Comparison of ENCODE assay signal across 1 cellular context in genomic region chr19:39445258-39446071, GRCh38.
A peak's percentile ranks its signal among the peaks of the same experiment; 100 is the strongest.
TF ChIP-seq lines count a peak whose summit lies in the region.

TSS of gene SUPT5H (plus strand) at chr19:39445582. CDS start at chr19:39445891, 309 bp downstream.

TF ChIP-seq in K562, 482 proteins besides CTCF, POLR2A, EP300 and RAD21 (continued from another document and continues in another):
- TF ChIP-seq ARID3A (IDR thresholded peaks at IDR 0.05; ENCODE audit: borderline replicate concordance, low read depth, low read length) (no peak), ZNF395 (CRISPR knock-in tag; IDR thresholded peaks at IDR 0.05) (no peak), ELK1 (CRISPR knock-in tag; IDR thresholded peaks at IDR 0.05) (no peak), EP400 (IDR thresholded peaks at IDR 0.05) (peak; percentile 93), ZNF778 (CRISPR knock-in tag; IDR thresholded peaks at IDR 0.05) (no peak), NRF1 (conservative IDR thresholded peaks at IDR 0.05 in 1 of 2, IDR thresholded peaks at IDR 0.05 in 1 of 2) (peak; percentile 61 to 68), ZNF584 (CRISPR knock-in tag; IDR thresholded peaks at IDR 0.05; ENCODE audit: low read depth) (no peak), CBX3 (IDR thresholded peaks at IDR 0.05; ENCODE audit: borderline replicate concordance in 1 of 2, low read length in 2 of 2) (peak in 1 of 2 experiments; percentile 42; a peak in 1 of 3 replicates), NCOA6 (IDR thresholded peaks at IDR 0.05) (no peak), BHLHE40 (IDR thresholded peaks at IDR 0.05; ENCODE audit: low read length) (peak; percentile 94), HMBOX1 (IDR thresholded peaks at IDR 0.05) (peak; percentile 43; the same call in 1 of the 2 replicates), CBFA2T3 (IDR thresholded peaks at IDR 0.05) (no peak), HNRNPL (IDR thresholded peaks at IDR 0.05; ENCODE audit: low read depth, low read length) (no peak), ZNF444 (CRISPR knock-in tag; IDR thresholded peaks at IDR 0.05) (no peak), DACH1 (IDR thresholded peaks at IDR 0.05; ENCODE audit: partially characterized antibody) (peak; percentile 87), CHD4 (IDR thresholded peaks at IDR 0.05; ENCODE audit: insufficient read depth, insufficient replicate concordance, low read depth, low read length, poor library complexity, severe bottlenecking) (no peak), CSDE1 (IDR thresholded peaks at IDR 0.05) (peak in 1 of 2 experiments; percentile 84; a peak in 2 of 4 replicates), RBM15 (IDR thresholded peaks at IDR 0.05; ENCODE audit: insufficient read depth, low read length) (no peak), EHMT2 (IDR thresholded peaks at IDR 0.05) (no peak), EZH2 (IDR thresholded peaks at IDR 0.05; ENCODE audit: borderline replicate concordance, low read depth, low read length) (no peak), BACH1 (tag; IDR thresholded peaks at IDR 0.05) (no peak; the same call in 1 of the 2 replicates), NBN (IDR thresholded peaks at IDR 0.05; ENCODE audit: low read depth) (no peak), CEBPB (tag; IDR thresholded peaks at IDR 0.05) (no peak), FOXO4 (CRISPR knock-in tag; IDR thresholded peaks at IDR 0.05) (no peak), ZNF707 (CRISPR knock-in tag; conservative IDR thresholded peaks at IDR 0.05) (no peak), SMAD3 (CRISPR knock-in tag; conservative IDR thresholded peaks at IDR 0.05) (no peak), ZNF408 (CRISPR knock-in tag; IDR thresholded peaks at IDR 0.05; ENCODE audit: low read depth) (no peak), MTA2 (IDR thresholded peaks at IDR 0.05; ENCODE audit: low read depth) (no peak), ZNF23 (CRISPR knock-in tag; IDR thresholded peaks at IDR 0.05) (no peak), DMBX1 (CRISPR knock-in tag; IDR thresholded peaks at IDR 0.05; ENCODE audit: borderline replicate concordance) (no peak; the same call in 1 of the 2 replicates), ZC3H11A (IDR thresholded peaks at IDR 0.05; ENCODE audit: low read depth, low read length) (no peak), ZNF3 (CRISPR knock-in tag; IDR thresholded peaks at IDR 0.05) (no peak), POLR2B (IDR thresholded peaks at IDR 0.05; ENCODE audit: low read depth, partially characterized antibody) (peak; percentile 76), FOXJ2 (tag; IDR thresholded peaks at IDR 0.05) (no peak), RHOXF2B (CRISPR knock-in tag; conservative IDR thresholded peaks at IDR 0.05) (no peak), ZBTB26 (CRISPR knock-in tag; IDR thresholded peaks at IDR 0.05) (no peak), TCF15 (CRISPR knock-in tag; IDR thresholded peaks at IDR 0.05) (no peak), MLX (CRISPR knock-in tag; conservative IDR thresholded peaks at IDR 0.05) (no peak), SMARCC2 (IDR thresholded peaks at IDR 0.05; ENCODE audit: low read depth) (no peak; the same call in 1 of the 2 replicates), NR2C1 (IDR thresholded peaks at IDR 0.05) (peak; percentile 95), NR2C1 (tag; IDR thresholded peaks at IDR 0.05) (peak; percentile 97), NR2C2 (CRISPR knock-in tag; IDR thresholded peaks at IDR 0.05) (peak; percentile 96), NR2C2 (tag; IDR thresholded peaks at IDR 0.05) (peak; percentile 99), POLR3G (IDR thresholded peaks at IDR 0.05; ENCODE audit: extremely low read depth, insufficient read length, insufficient replicate concordance) (no peak), KHSRP (IDR thresholded peaks at IDR 0.05) (no peak)
- TF ChIP-seq, protein P1, sequence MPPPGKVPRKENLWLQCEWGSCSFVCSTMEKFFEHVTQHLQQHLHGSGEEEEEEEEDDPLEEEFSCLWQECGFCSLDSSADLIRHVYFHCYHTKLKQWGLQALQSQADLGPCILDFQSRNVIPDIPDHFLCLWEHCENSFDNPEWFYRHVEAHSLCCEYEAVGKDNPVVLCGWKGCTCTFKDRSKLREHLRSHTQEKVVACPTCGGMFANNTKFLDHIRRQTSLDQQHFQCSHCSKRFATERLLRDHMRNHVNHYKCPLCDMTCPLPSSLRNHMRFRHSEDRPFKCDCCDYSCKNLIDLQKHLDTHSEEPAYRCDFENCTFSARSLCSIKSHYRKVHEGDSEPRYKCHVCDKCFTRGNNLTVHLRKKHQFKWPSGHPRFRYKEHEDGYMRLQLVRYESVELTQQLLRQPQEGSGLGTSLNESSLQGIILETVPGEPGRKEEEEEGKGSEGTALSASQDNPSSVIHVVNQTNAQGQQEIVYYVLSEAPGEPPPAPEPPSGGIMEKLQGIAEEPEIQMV (tag; conservative IDR thresholded peaks at IDR 0.05; ENCODE audit: low read depth) = no peak
- TF ChIP-seq, protein P2, sequence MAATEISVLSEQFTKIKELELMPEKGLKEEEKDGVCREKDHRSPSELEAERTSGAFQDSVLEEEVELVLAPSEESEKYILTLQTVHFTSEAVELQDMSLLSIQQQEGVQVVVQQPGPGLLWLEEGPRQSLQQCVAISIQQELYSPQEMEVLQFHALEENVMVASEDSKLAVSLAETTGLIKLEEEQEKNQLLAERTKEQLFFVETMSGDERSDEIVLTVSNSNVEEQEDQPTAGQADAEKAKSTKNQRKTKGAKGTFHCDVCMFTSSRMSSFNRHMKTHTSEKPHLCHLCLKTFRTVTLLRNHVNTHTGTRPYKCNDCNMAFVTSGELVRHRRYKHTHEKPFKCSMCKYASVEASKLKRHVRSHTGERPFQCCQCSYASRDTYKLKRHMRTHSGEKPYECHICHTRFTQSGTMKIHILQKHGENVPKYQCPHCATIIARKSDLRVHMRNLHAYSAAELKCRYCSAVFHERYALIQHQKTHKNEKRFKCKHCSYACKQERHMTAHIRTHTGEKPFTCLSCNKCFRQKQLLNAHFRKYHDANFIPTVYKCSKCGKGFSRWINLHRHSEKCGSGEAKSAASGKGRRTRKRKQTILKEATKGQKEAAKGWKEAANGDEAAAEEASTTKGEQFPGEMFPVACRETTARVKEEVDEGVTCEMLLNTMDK (IDR thresholded peaks at IDR 0.05; ENCODE audit: borderline replicate concordance, insufficient read depth, low read depth, low read length, poor library complexity, severe bottlenecking) = no peak
- TF ChIP-seq, protein P3, sequence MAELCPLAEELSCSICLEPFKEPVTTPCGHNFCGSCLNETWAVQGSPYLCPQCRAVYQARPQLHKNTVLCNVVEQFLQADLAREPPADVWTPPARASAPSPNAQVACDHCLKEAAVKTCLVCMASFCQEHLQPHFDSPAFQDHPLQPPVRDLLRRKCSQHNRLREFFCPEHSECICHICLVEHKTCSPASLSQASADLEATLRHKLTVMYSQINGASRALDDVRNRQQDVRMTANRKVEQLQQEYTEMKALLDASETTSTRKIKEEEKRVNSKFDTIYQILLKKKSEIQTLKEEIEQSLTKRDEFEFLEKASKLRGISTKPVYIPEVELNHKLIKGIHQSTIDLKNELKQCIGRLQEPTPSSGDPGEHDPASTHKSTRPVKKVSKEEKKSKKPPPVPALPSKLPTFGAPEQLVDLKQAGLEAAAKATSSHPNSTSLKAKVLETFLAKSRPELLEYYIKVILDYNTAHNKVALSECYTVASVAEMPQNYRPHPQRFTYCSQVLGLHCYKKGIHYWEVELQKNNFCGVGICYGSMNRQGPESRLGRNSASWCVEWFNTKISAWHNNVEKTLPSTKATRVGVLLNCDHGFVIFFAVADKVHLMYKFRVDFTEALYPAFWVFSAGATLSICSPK (IDR thresholded peaks at IDR 0.05; ENCODE audit: borderline replicate concordance) = peak; percentile 81; the same call in 1 of the 2 replicates
- TF ChIP-seq, protein P4, sequence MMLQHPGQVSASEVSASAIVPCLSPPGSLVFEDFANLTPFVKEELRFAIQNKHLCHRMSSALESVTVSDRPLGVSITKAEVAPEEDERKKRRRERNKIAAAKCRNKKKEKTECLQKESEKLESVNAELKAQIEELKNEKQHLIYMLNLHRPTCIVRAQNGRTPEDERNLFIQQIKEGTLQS (IDR thresholded peaks at IDR 0.05) = no peak
- TF ChIP-seq, protein P4 (CRISPR knock-in tag; conservative IDR thresholded peaks at IDR 0.05) = no peak
- TF ChIP-seq, protein P5, sequence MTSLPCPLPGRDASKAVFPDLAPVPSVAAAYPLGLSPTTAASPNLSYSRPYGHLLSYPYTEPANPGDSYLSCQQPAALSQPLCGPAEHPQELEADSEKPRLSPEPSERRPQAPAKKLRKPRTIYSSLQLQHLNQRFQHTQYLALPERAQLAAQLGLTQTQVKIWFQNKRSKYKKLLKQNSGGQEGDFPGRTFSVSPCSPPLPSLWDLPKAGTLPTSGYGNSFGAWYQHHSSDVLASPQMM (CRISPR knock-in tag; IDR thresholded peaks at IDR 0.05) = no peak
- TF ChIP-seq, protein P6, sequence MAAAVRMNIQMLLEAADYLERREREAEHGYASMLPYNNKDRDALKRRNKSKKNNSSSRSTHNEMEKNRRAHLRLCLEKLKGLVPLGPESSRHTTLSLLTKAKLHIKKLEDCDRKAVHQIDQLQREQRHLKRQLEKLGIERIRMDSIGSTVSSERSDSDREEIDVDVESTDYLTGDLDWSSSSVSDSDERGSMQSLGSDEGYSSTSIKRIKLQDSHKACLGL (CRISPR knock-in tag; IDR thresholded peaks at IDR 0.05; ENCODE audit: borderline replicate concordance, poor library complexity, severe bottlenecking) = no peak
